In genomic region chr4:108762559-108763225, GRCh38 we compare ENCODE assay signal across 1 cellular context.
A peak's percentile ranks its signal among the peaks of the same experiment; 100 is the strongest.
TF ChIP-seq lines count a peak whose summit lies in the region.

TSS of gene ETNPPL (minus strand) at chr4:108763053. CDS start at chr4:108762898, 155 bp downstream.

TF ChIP-seq in HepG2, 621 proteins besides CTCF, POLR2A, EP300 and RAD21 (continued from another document and continues in another):
- TF ChIP-seq ELF3 (CRISPR knock-in tag; IDR thresholded peaks at IDR 0.05) = no peak
- no peak; the same call in 1 of the 2 replicates for TF ChIP-seq GFI1 (CRISPR knock-in tag; IDR thresholded peaks at IDR 0.05; ENCODE audit: borderline replicate concordance)
- no peak for TF ChIP-seq ZNF432 (CRISPR knock-in tag; IDR thresholded peaks at IDR 0.05; ENCODE audit: borderline replicate concordance)
- TF ChIP-seq TRIM22 (IDR thresholded peaks at IDR 0.05) = no peak
- TF ChIP-seq RERE (CRISPR knock-in tag; IDR thresholded peaks at IDR 0.05; ENCODE audit: low read depth) = no peak
- TF ChIP-seq TEF (CRISPR knock-in tag; IDR thresholded peaks at IDR 0.05) = no peak
- no peak for TF ChIP-seq PLRG1 (conservative IDR thresholded peaks at IDR 0.05)
- TF ChIP-seq ZNF83 (CRISPR knock-in tag; IDR thresholded peaks at IDR 0.05; ENCODE audit: borderline replicate concordance) = no peak
- no peak for TF ChIP-seq NPAS2 (CRISPR knock-in tag; IDR thresholded peaks at IDR 0.05; ENCODE audit: borderline replicate concordance)
- TF ChIP-seq FOXA3 (CRISPR knock-in tag; IDR thresholded peaks at IDR 0.05) = no peak
- TF ChIP-seq ZNF138 (CRISPR knock-in tag; IDR thresholded peaks at IDR 0.05; ENCODE audit: low read depth) = no peak
- no peak for TF ChIP-seq ZBTB10 (CRISPR knock-in tag; IDR thresholded peaks at IDR 0.05; ENCODE audit: borderline replicate concordance)
- no peak for TF ChIP-seq DMTF1 (CRISPR knock-in tag; IDR thresholded peaks at IDR 0.05)
- peak; percentile 68 for TF ChIP-seq ZFX (CRISPR knock-in tag; IDR thresholded peaks at IDR 0.05; ENCODE audit: low read depth)
- no peak for TF ChIP-seq KDM6A (CRISPR knock-in tag; IDR thresholded peaks at IDR 0.05; ENCODE audit: low read depth)
- no peak; the same call in 1 of the 2 replicates for TF ChIP-seq KDM3A (CRISPR knock-in tag; IDR thresholded peaks at IDR 0.05; ENCODE audit: low read depth)
- no peak for TF ChIP-seq GMEB2 (CRISPR knock-in tag; IDR thresholded peaks at IDR 0.05; ENCODE audit: low read depth)
- no peak for TF ChIP-seq ZNF576 (CRISPR knock-in tag; IDR thresholded peaks at IDR 0.05)
- TF ChIP-seq IRF9 (CRISPR knock-in tag; IDR thresholded peaks at IDR 0.05; ENCODE audit: borderline replicate concordance) = peak; percentile 19; the same call in 1 of the 2 replicates
- no peak for TF ChIP-seq HNF1B (CRISPR knock-in tag; IDR thresholded peaks at IDR 0.05)
- TF ChIP-seq SRSF4 (IDR thresholded peaks at IDR 0.05; ENCODE audit: low read depth, low read length, poor library complexity, severe bottlenecking) = no peak
- TF ChIP-seq EEA1 (CRISPR knock-in tag; IDR thresholded peaks at IDR 0.05; ENCODE audit: borderline replicate concordance) = 0 out of 2 replicates have a peak, but pooled peaks have one; percentile 6
- TF ChIP-seq PAX8 (CRISPR knock-in tag; IDR thresholded peaks at IDR 0.05; ENCODE audit: borderline replicate concordance) = 0 out of 2 replicates have a peak, but pooled peaks have one; percentile 64
- no peak for TF ChIP-seq ZNF329 (CRISPR knock-in tag; IDR thresholded peaks at IDR 0.05; ENCODE audit: low read depth)
- TF ChIP-seq KLF12 (CRISPR knock-in tag; IDR thresholded peaks at IDR 0.05; ENCODE audit: borderline replicate concordance) = 0 out of 2 replicates have a peak, but pooled peaks have one; percentile 53
- TF ChIP-seq FOXO1 (CRISPR knock-in tag; IDR thresholded peaks at IDR 0.05) = no peak
- no peak for TF ChIP-seq ZFP1 (CRISPR knock-in tag; IDR thresholded peaks at IDR 0.05)
- peak; percentile 60; the same call in 1 of the 2 replicates for TF ChIP-seq TBX2 (CRISPR knock-in tag; IDR thresholded peaks at IDR 0.05; ENCODE audit: borderline replicate concordance)
- peak; percentile 89; the same call in 1 of the 2 replicates for TF ChIP-seq ZNF800 (CRISPR knock-in tag; IDR thresholded peaks at IDR 0.05)
- TF ChIP-seq TFAP4 (IDR thresholded peaks at IDR 0.05; ENCODE audit: borderline replicate concordance, low read depth) = no peak
- 0 out of 2 replicates have a peak, but pooled peaks have one; percentile 33 for TF ChIP-seq ZKSCAN5 (CRISPR knock-in tag; IDR thresholded peaks at IDR 0.05)
